ENCODE assay signal across 12 cellular contexts in genomic region chr16:533391-534088, GRCh38. TPM values are rescaled to one million over a fixed set of nuclear protein-coding genes. Genes with fewer than 3 reads are reported as not detected.
DNase-seq lines count a peak whose midpoint lies in the region; ATAC-seq and TF ChIP-seq lines count a peak whose summit lies in the region.
"Had no signal": no experiment of that assay in that cellular context is flagged by ENCODE, and none has a peak within 500 bp of the region (broad histone marks: within the 10 kb centered on the region; RNA-seq: fewer than 3 reads in every experiment).

No MANE protein-coding gene starts in this region.

- peaks cover 94 to 100% (median 100%) of the 10 kb centered on the region in 11 experiments for H4K20me1 ChIP-seq in BLaER1 treated with 17β-estradiol and CSF1 and Interleukin-3, amounts not matched to agents 10 nM and 100 nM
- no peaks in the 10 kb centered on the region for H4K20me1 ChIP-seq in OCI-LY7 (ENCODE audit: insufficient read depth, low read length)

- CTCF ChIA-PET in RWPE1 (lab: Yijun Ruan, JAX): interaction anchor here (0.5 to 0.6 kb wide), 2 partner anchors 38 to 107 kb away, joined by 3 read pairs; no protein-coding TSS in a partner anchor
- CTCF ChIA-PET in OCI-LY7 (lab: Charles Lee; ENCODE audit: unreplicated experiment): no interaction called here

- peak; percentile 72 to 84 (median 81) for ATAC-seq in right lobe of liver
- no peak for ATAC-seq in stimulated activated naive CD8-positive, alpha-beta T cell treated with anti-CD3 and anti-CD28 coated beads, Interleukin-15, Interleukin-2, amounts not matched to agents 100 U/mL and 50 U/mL, for 24 hours
- no peak for ATAC-seq in GM21381 (IDR thresholded peaks at IDR 0.05; ENCODE audit: unreplicated experiment)
- ATAC-seq: activated CD8-positive, alpha-beta T cell treated with anti-CD3 and anti-CD28 coated beads, Interleukin-2, amount 10 ng/mL, durations not matched to agents 7 days and 5 days had no signal

- WGBS in right lobe of liver (ENCODE audit: insufficient coverage, low coverage, low lambda C conversion rate, missing lambda C conversion rate): 7% methylated on average over 6 of the region's 29 CpGs

- H3K27ac ChIP-seq in BLaER1 treated with 17β-estradiol and CSF1 and Interleukin-3, amounts not matched to agents 10 nM and 100 nM: peak overlapping the region in 2 of 11 experiments; percentile 42 to 61; a peak in 3 of 22 replicates
- peak overlapping the region; percentile 96 for H3K27ac ChIP-seq in RWPE1
- peak overlapping the region; percentile 26 to 61 (median 58) for H3K27ac ChIP-seq in right lobe of liver
- H3K27ac ChIP-seq in OCI-LY7 (ENCODE audit: low read depth, low read length, poor library complexity, severe bottlenecking): no peak overlapping the region

- POLR2A ChIA-PET in RWPE1 (lab: Yijun Ruan, JAX; ENCODE audit: low non-redundant PET) (no interaction called here), OCI-LY7 (lab: Charles Lee) (no interaction called here)

- H3K4me3 ChIP-seq in BLaER1 treated with 17β-estradiol and CSF1 and Interleukin-3, amounts not matched to agents 10 nM and 100 nM: no peak overlapping the region
- H3K4me3 ChIP-seq in right lobe of liver (peak overlapping the region; percentile 36 to 57 (median 56)), OCI-LY7 (ENCODE audit: low read depth, low read length, poor library complexity, severe bottlenecking) (no peak overlapping the region)

- peak; percentile 58 for TF ChIP-seq POLR2A in right lobe of liver (IDR thresholded peaks at IDR 0.05)

- TF ChIP-seq CTCF in RWPE1 (conservative IDR thresholded peaks at IDR 0.05; ENCODE audit: low read depth) (no peak), right lobe of liver (IDR thresholded peaks at IDR 0.05) (peak in 2 of 4 donors; percentile 12 to 19), OCI-LY7 (conservative IDR thresholded peaks at IDR 0.05; ENCODE audit: low read length) (no peak)

- peaks cover 37% of the 10 kb centered on the region for H3K79me2 ChIP-seq in OCI-LY7 (ENCODE audit: insufficient read depth, low read depth, low read length)

- DNase-seq in RWPE1 (ENCODE audit: low spot score): no peak
- DNase-seq in right lobe of liver: peak; percentile 77 to 89 (median 85)
- no peak for DNase-seq in OCI-LY7 (ENCODE audit: low spot score)
- DNase-seq in stimulated activated naive CD8-positive, alpha-beta T cell treated with anti-CD3 and anti-CD28 coated beads, Interleukin-15, Interleukin-2, amounts not matched to agents 100 U/mL and 50 U/mL, for 24 hours: no peak
- DNase-seq: activated CD8-positive, alpha-beta T cell treated with anti-CD3 and anti-CD28 coated beads, Interleukin-2, amount 10 ng/mL, durations not matched to agents 7 days and 5 days; activated naive CD4-positive, alpha-beta T cell; naive B cell; NCI-H2081; stimulated activated CD4-positive, alpha-beta T cell treated with anti-CD3 and anti-CD28 coated beads, Interleukin-12 subunit alpha, Interleukin-12 subunit beta, amount 100 ng/mL, for 4 hours had no signal

- H3K27me3 ChIP-seq in BLaER1 treated with 17β-estradiol and CSF1 and Interleukin-3, amounts not matched to agents 10 nM and 100 nM: no peaks in the 10 kb centered on the region
- H3K27me3 ChIP-seq in right lobe of liver: no peaks in the 10 kb centered on the region

- peaks cover 35 to 75% (median 55%) of the 10 kb centered on the region in 10 experiments for H3K4me1 ChIP-seq in BLaER1 treated with 17β-estradiol and CSF1 and Interleukin-3, amounts not matched to agents 10 nM and 100 nM
- H3K4me1 ChIP-seq in right lobe of liver (peaks cover 0 to 44% (median 20%) of the 10 kb centered on the region in 4 donors), OCI-LY7 (ENCODE audit: insufficient read depth, low read length, poor library complexity, severe bottlenecking) (peaks cover 9% of the 10 kb centered on the region)

- H3K36me3 ChIP-seq in BLaER1 treated with 17β-estradiol and CSF1 and Interleukin-3, amounts not matched to agents 10 nM and 100 nM: peaks cover 36 to 86% (median 72%) of the 10 kb centered on the region in 11 experiments
- H3K36me3 ChIP-seq in right lobe of liver: no peaks in the 10 kb centered on the region
- peaks cover 9% of the 10 kb centered on the region; the same call in 1 of the 2 replicates for H3K36me3 ChIP-seq in OCI-LY7 (ENCODE audit: insufficient read depth, low read length)

- H3K4me2 ChIP-seq in BLaER1 treated with 17β-estradiol and CSF1 and Interleukin-3, amounts not matched to agents 10 nM and 100 nM: peak overlapping the region in 6 of 11 experiments; percentile 1 to 80 (median 44); a peak in 9 of 22 replicates
- H3K4me2 ChIP-seq in OCI-LY7 (ENCODE audit: low read length): no peak overlapping the region

- no peaks in the 10 kb centered on the region for H3K9me3 ChIP-seq in BLaER1 treated with 17β-estradiol and CSF1 and Interleukin-3, amounts not matched to agents 10 nM and 100 nM (replicated peaks in 1 of 11)
- no peaks in the 10 kb centered on the region for H3K9me3 ChIP-seq in right lobe of liver
- no peaks in the 10 kb centered on the region for H3K9me3 ChIP-seq in OCI-LY7 (ENCODE audit: low read length)

- H3K9me2 ChIP-seq in OCI-LY7 (ENCODE audit: insufficient read depth, low read length): no peaks in the 10 kb centered on the region

- intact Hi-C loops in right lobe of liver (cut with DNase I) (no loop called here), OCI-LY7 (cut with micrococcal nuclease; ENCODE audit: unreplicated experiment) (no loop called here)

- no TSS peak for BruUV-seq in OCI-LY7 (replicated peaks; lab: Mats Ljungman, UMichigan)

- no peak overlapping the region for H2AFZ ChIP-seq in OCI-LY7 (ENCODE audit: low read length)

- peak overlapping the region in 8 of 11 experiments; percentile 4 to 55 (median 31); a peak in 9 of 22 replicates for H3K9ac ChIP-seq in BLaER1 treated with 17β-estradiol and CSF1 and Interleukin-3, amounts not matched to agents 10 nM and 100 nM

RNA-seq across cellular contexts. Expression of gene CAPN15, which starts 6.0 kb away (rescaled TPM):
- total RNA-seq in right lobe of liver (10 to 100 TPM; 17.3 to 34.3 (median 23.3) TPM), OCI-LY7 (2022) (43.9 and 54.0 TPM in 2 replicates)
- total RNA-seq in OCI-LY7 (2014; rRNA removed; shearing (Covaris generic)): 23.1 and 32.9 TPM in 2 replicates

RNA-seq across cellular contexts. Expression of gene PRR35, which starts 26.7 kb away (rescaled TPM):
- total RNA-seq in right lobe of liver (not detected), OCI-LY7 (2022) (not detected in 2 replicates)
- total RNA-seq in OCI-LY7 (2014; rRNA removed; shearing (Covaris generic)): not detected in 2 replicates
- total RNA-seq: activated CD8-positive, alpha-beta T cell treated with anti-CD3 and anti-CD28 coated beads, Interleukin-2, amount 10 ng/mL, durations not matched to agents 7 days and 5 days; urinary bladder had no signal

RNA-seq across cellular contexts. Expression of gene NHLRC4, which starts 33.3 kb away (rescaled TPM):
- under 1 TPM in 5 of 6 experiments, not detected in 1; 0.12 to 0.33 (median 0.28) TPM for total RNA-seq in right lobe of liver
- total RNA-seq in OCI-LY7 (2014; rRNA removed; shearing (Covaris generic)): 3.7 and 4.2 TPM in 2 replicates
- 2.5 and 2.6 TPM in 2 replicates for total RNA-seq in OCI-LY7 (2022)

RNA-seq across cellular contexts. Expression of gene PIGQ, which starts 36.2 kb away (rescaled TPM):
- total RNA-seq in right lobe of liver (10 to 100 TPM; 19.5 to 32.0 (median 27.8) TPM), OCI-LY7 (2022) (51.4 and 54.2 TPM in 2 replicates)
- 32.3 and 39.0 TPM in 2 replicates for total RNA-seq in OCI-LY7 (2014; rRNA removed; shearing (Covaris generic))

RNA-seq across cellular contexts. Expression of gene RAB40C, which starts 56.3 kb away (rescaled TPM):
- 10 to 100 TPM in 5 of 6 experiments, 1 to 10 TPM in 1; 10.0 to 14.1 (median 12.0) TPM for total RNA-seq in right lobe of liver
- total RNA-seq in OCI-LY7 (2014; rRNA removed; shearing (Covaris generic)): 18.2 and 20.9 TPM in 2 replicates
- 18.3 and 19.3 TPM in 2 replicates for total RNA-seq in OCI-LY7 (2022)

Comparison
In these comparisons a context has a peak if more than half of its experiments do, and no peak if none do; other contexts are left out.
1. H3K4me3 ChIP-seq: peak in right lobe of liver (3 of 3); none in BLaER1 treated with 17β-estradiol and CSF1 and Interleukin-3, amounts not matched to agents 10 nM and 100 nM (0 of 10) and OCI-LY7 (single experiment).
2. DNase-seq: peak in right lobe of liver (3 of 3); none in RWPE1 (single experiment), OCI-LY7 (single experiment) and stimulated activated naive CD8-positive, alpha-beta T cell treated with anti-CD3 and anti-CD28 coated beads, Interleukin-15, Interleukin-2, amounts not matched to agents 100 U/mL and 50 U/mL, for 24 hours (single experiment).
3. ATAC-seq: peak in right lobe of liver (4 of 4); none in stimulated activated naive CD8-positive, alpha-beta T cell treated with anti-CD3 and anti-CD28 coated beads, Interleukin-15, Interleukin-2, amounts not matched to agents 100 U/mL and 50 U/mL, for 24 hours (single experiment) and GM21381 (single experiment).